Comparison of ENCODE assay signal across 1 cellular context in genomic region chr19:44683434-44684210, GRCh38.
TF ChIP-seq lines count a peak whose summit lies in the region.

No MANE protein-coding gene starts in this region.

TF ChIP-seq in K562, 482 proteins besides CTCF, POLR2A, EP300 and RAD21:
- TF ChIP-seq, protein P1, sequence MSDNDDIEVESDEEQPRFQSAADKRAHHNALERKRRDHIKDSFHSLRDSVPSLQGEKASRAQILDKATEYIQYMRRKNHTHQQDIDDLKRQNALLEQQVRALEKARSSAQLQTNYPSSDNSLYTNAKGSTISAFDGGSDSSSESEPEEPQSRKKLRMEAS (CRISPR knock-in tag; IDR thresholded peaks at IDR 0.05), result 0 out of 2 replicates have a peak, but pooled peaks have one; percentile 23
- no peak for TF ChIP-seq NFE2L1 (tag; IDR thresholded peaks at IDR 0.05; ENCODE audit: borderline replicate concordance, low read depth)
TF ChIP-seq in K562: peak in this region for 1.
